ENCODE assay signal across 10 cellular contexts in the genomic region with DNA sequence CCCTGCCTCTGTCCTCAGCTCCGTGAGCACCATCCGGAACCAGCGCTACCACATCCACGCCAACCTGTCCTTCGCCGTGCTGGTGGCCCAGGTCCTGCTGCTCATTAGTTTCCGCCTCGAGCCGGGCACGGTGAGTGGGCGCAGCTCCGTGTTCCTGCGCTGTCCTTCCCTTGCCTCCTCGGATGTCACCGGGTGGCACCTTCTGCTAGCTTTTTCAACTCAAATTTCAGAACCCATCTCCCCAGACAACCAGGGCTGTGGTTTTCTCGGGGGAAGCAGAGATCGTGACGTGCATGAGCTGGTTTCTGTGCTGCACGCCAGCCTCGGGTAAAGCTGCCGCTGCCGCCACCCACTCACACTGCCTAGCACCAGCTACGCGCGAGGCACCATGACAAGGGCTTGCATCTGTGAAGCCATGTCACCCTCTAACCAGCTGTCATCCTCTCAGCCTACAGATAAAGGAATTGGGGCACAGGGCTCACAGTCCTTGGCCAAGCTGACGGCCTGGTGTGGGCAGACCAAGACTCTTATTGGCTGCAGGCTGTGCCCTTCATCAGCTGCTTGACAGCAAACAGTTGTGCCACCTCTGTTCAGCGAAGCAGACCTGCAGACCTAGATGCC.
A peak's percentile ranks its signal among the peaks of the same experiment; 100 is the strongest.
DNase-seq lines count a peak whose midpoint lies in the region; ATAC-seq and TF ChIP-seq lines count a peak whose summit lies in the region.
"Had no signal": no experiment of that assay in that cellular context is flagged by ENCODE, and none has a peak within 500 bp of the region (broad histone marks: within the 10 kb centered on the region; RNA-seq: fewer than 3 reads in every experiment).

No MANE protein-coding gene starts in this region.

- CTCF ChIA-PET in GM10248 (lab: Yijun Ruan, JAX) = interaction anchor here (0.9 to 4.7 kb wide), 14 partner anchors 10 to 727 kb away, joined by 3 to 88 read pairs (median 14); a partner anchor contains a TSS

- TF ChIP-seq CTCF in GM10248 (IDR thresholded peaks at IDR 0.05; ENCODE audit: control extremely low read depth, extremely low read depth, low read depth, missing control alignments) = no peak

- peak; percentile 72 for DNase-seq in activated CD8-positive, alpha-beta memory T cell treated with anti-CD3 and anti-CD28 coated beads, Interleukin-2, amount 50 U/mL, for 48 hours
- DNase-seq in left kidney (ENCODE audit: low read depth, low spot score) (peak; percentile 38), iPS-NIHi11 (ENCODE audit: low spot score) (no peak), GM10248 (ENCODE audit: extremely low spot score) (no peak), NCI-H1930 (lab: John Stamatoyannopoulos, UW) (no peak)
- DNase-seq in stimulated activated CD8-positive, alpha-beta memory T cell treated with anti-CD3 and anti-CD28 coated beads, Interleukin-7, amount 100 ng/mL, for 24 hours (ENCODE audit: low read depth) = peak; percentile 22
- DNase-seq: GDM1, testis had no signal

- POLR2A ChIA-PET in GM10248 (lab: Yijun Ruan, JAX) = no interaction called here

- ATAC-seq in HG02759 (IDR thresholded peaks at IDR 0.05; ENCODE audit: unreplicated experiment) (peak; percentile 43), HG02642 (IDR thresholded peaks at IDR 0.05; ENCODE audit: poor library complexity, unreplicated experiment) (no peak)

Comparison
In these comparisons a context has a peak if more than half of its experiments do, and no peak if none do; other contexts are left out.
1. DNase-seq: peak in activated CD8-positive, alpha-beta memory T cell treated with anti-CD3 and anti-CD28 coated beads, Interleukin-2, amount 50 U/mL, for 48 hours (single experiment), left kidney (single experiment) and stimulated activated CD8-positive, alpha-beta memory T cell treated with anti-CD3 and anti-CD28 coated beads, Interleukin-7, amount 100 ng/mL, for 24 hours (single experiment); none in iPS-NIHi11 (single experiment), GM10248 (single experiment) and NCI-H1930 (0 of 2).